Comparison of ENCODE assay signal across 14 cellular contexts in the genomic region with DNA sequence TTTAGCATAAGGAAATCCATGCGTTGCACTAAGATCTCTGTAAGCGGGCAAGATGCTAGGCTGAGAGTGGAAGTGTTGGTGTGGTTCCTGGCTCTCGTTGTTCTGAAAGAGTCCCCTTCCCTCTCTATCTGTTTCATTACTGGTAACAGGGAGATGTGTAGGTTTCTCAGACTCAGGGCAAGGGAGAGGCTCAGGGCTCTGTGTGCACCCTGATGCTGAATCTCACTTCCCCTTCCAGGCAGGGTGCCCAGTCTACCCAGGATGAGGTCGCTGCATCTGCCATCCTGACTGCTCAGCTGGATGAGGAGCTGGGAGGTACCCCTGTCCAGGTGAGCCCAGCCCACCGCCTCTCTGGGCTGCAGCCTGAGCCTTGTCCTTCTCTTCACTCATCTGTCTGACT. TPM values are rescaled to one million over a fixed set of nuclear protein-coding genes. Genes with fewer than 3 reads are reported as not detected.
DNase-seq lines count a peak whose midpoint lies in the region; ATAC-seq and TF ChIP-seq lines count a peak whose summit lies in the region.
"Had no signal": no experiment of that assay in that cellular context is flagged by ENCODE, and none has a peak within 500 bp of the region (broad histone marks: within the 10 kb centered on the region; RNA-seq: fewer than 3 reads in every experiment).

No MANE protein-coding gene starts in this region.

- H3K4me1 ChIP-seq in heart right ventricle, result peaks cover 28 to 97% (median 68%) of the 10 kb centered on the region in 9 donors
- H3K4me1 ChIP-seq in ascending aorta, result peaks cover 28 to 76% of the 10 kb centered on the region in 2 donors
- peaks cover 29% of the 10 kb centered on the region for H3K4me1 ChIP-seq in psoas muscle
- H3K4me1 ChIP-seq in uterus, result peaks cover 3 to 15% of the 10 kb centered on the region in 2 donors

- H3K27ac ChIP-seq in heart right ventricle (peak overlapping the region; percentile 9 to 98 (median 92)), ascending aorta (peak overlapping the region; percentile 98 to 99), psoas muscle (peak overlapping the region; percentile 86), uterus (peak overlapping the region; percentile 82 to 98)

- H3K4me3 ChIP-seq in heart right ventricle (no peak overlapping the region), ascending aorta (no peak overlapping the region), psoas muscle (no peak overlapping the region), uterus (no peak overlapping the region)

- 89 to 94% methylated on average over 5 of the region's 5 CpGs for WGBS in heart right ventricle, 2 donors
- 88 to 89% (median 88%) methylated on average over 5 of the region's 5 CpGs for WGBS in psoas muscle, 3 donors

- no peak for DNase-seq in heart right ventricle
- no peak for DNase-seq in Right ventricle myocardium superior
- peak in 1 of 2 donors; percentile 61 for DNase-seq in ascending aorta (ENCODE audit: low spot score in 2 of 2)
- no peak for DNase-seq in psoas muscle
- no peak for DNase-seq in uterus
- no peak for DNase-seq in NCI-H748 (lab: John Stamatoyannopoulos, UW; ENCODE audit: unreplicated experiment)
- DNase-seq: activated CD4-positive, alpha-beta T cell treated with anti-CD3 and anti-CD28 coated beads, Interleukin-2, amount 50 U/mL, for 4 hours; DMS53; effector memory CD4-positive, alpha-beta T cell; H7; Kasumi-1; nephron progenitor cell had no signal

- H3K36me3 ChIP-seq in heart right ventricle (peaks cover 0 to 100% (median 85%) of the 10 kb centered on the region in 9 donors), ascending aorta (peaks cover 79 to 89% of the 10 kb centered on the region in 2 donors), psoas muscle (ENCODE audit: insufficient read depth in 1 of 2, low read depth in 1 of 2) (peaks cover under 1 to 84% of the 10 kb centered on the region in 2 donors), uterus (no peaks in the 10 kb centered on the region)

- ATAC-seq in heart right ventricle, result no peak
- ATAC-seq in Right ventricle myocardium superior (ENCODE audit: poor library complexity), result no peak
- ATAC-seq in psoas muscle, result no peak
- ATAC-seq in GM18502 (IDR thresholded peaks at IDR 0.05; ENCODE audit: poor library complexity, unreplicated experiment), result no peak
- no peak for ATAC-seq in HG02763 (IDR thresholded peaks at IDR 0.05; ENCODE audit: unreplicated experiment)

- intact Hi-C loops in heart right ventricle (cut with DNase I) (loop anchor here in 4 of 10 donors (2.0 to 10.0 kb wide), 4 partner anchors 38 to 112 kb away; a partner anchor contains a TSS), Right ventricle myocardium superior (cut with DNase I) (no loop called here), ascending aorta (cut with DNase I) (no loop called here), psoas muscle (cut with DNase I) (loop anchor here in 1 of 2 donors (5.0 kb wide), 1 partner anchor 38 kb away; no protein-coding TSS in a partner anchor), uterus (cut with DNase I; ENCODE audit: low total_unique reads) (loop anchor here (10.0 kb wide), 1 partner anchor 50 kb away; a partner anchor contains a TSS)

- no peaks in the 10 kb centered on the region for H3K27me3 ChIP-seq in heart right ventricle
- no peaks in the 10 kb centered on the region for H3K27me3 ChIP-seq in ascending aorta
- H3K27me3 ChIP-seq in psoas muscle (ENCODE audit: insufficient read depth in 3 of 3, low read length in 2 of 3), result no peaks in the 10 kb centered on the region
- no peaks in the 10 kb centered on the region for H3K27me3 ChIP-seq in uterus

- TF ChIP-seq CTCF in heart right ventricle (IDR thresholded peaks at IDR 0.05) (no peak), ascending aorta (IDR thresholded peaks at IDR 0.05) (no peak), psoas muscle (IDR thresholded peaks at IDR 0.05) (no peak), uterus (IDR thresholded peaks at IDR 0.05) (no peak)

- H3K9me3 ChIP-seq in heart right ventricle, result no peaks in the 10 kb centered on the region
- H3K9me3 ChIP-seq in ascending aorta, result no peaks in the 10 kb centered on the region
- no peaks in the 10 kb centered on the region for H3K9me3 ChIP-seq in psoas muscle
- H3K9me3 ChIP-seq in uterus, result no peaks in the 10 kb centered on the region

- no peak for TF ChIP-seq POLR2A in uterus (IDR thresholded peaks at IDR 0.05)

RNA-seq across cellular contexts. Expression of a gene that starts 45.7 kb away (rescaled TPM):
- 100 to 1,000 TPM; 104 to 389 (median 181) TPM for total RNA-seq in heart right ventricle
- polyA plus RNA-seq in heart right ventricle, result 100 to 1,000 TPM; 146 to 203 TPM
- 155 TPM for total RNA-seq in Right ventricle myocardium superior
- 306 TPM for total RNA-seq in ascending aorta
- 100 to 1,000 TPM in 3 of 4 donors, 10 to 100 TPM in 1; 89.6 to 237 (median 114) TPM for total RNA-seq in psoas muscle
- 10 to 100 TPM; 53.2 to 83.4 (median 62.2) TPM for polyA plus RNA-seq in psoas muscle
- total RNA-seq in uterus, result 100 to 1,000 TPM; 143 to 299 (median 158) TPM

RNA-seq across cellular contexts. Expression of a gene that starts 56.4 kb away (rescaled TPM):
- 100 to 1,000 TPM; 532 to 861 (median 668) TPM for total RNA-seq in heart right ventricle
- polyA plus RNA-seq in heart right ventricle, result 100 to 1,000 TPM; 360 to 823 TPM
- total RNA-seq in Right ventricle myocardium superior, result 837 TPM
- 3,012 TPM for total RNA-seq in ascending aorta
- total RNA-seq in psoas muscle, result 100 to 1,000 TPM; 140 to 490 (median 211) TPM
- 100 to 1,000 TPM; 199 to 225 (median 208) TPM for polyA plus RNA-seq in psoas muscle
- 1,000 to 10,000 TPM in 2 of 4 donors, 100 to 1,000 TPM in 2; 567 to 1,619 (median 884) TPM for total RNA-seq in uterus
